13 cellular contexts compared by ENCODE assay signal in the genomic region with DNA sequence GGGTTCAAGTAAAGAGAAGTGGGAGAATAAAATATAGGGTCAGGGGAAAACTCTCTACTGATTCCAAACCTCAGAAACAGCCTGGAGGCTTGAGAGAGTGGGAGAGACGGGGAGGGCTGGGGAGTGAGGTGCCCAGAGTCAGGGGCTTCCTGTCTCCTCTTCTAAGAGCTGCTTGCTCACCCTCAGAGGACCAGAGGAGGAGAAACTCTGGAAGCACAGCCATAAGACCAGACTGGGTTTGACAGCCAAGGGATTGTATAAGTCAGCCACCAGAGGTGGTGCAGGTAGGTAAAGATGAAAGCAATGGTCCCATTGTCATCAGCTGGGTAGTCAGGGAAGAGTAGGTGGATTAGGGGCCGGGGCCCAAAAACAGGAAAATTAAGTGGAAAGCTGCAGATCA.
"Had no signal": no experiment of that assay in that cellular context is flagged by ENCODE, and none has a peak within 500 bp of the region (broad histone marks: within the 10 kb centered on the region; RNA-seq: fewer than 3 reads in every experiment).

No MANE protein-coding gene starts in this region.

- H3K27ac ChIP-seq: cardiac muscle cell, thyroid gland had no signal

- DNase-seq: activated effector memory CD4-positive, alpha-beta T cell treated with Interleukin-2 at 50 U/mL for 16 hours; activated naive CD4-positive, alpha-beta T cell treated with anti-CD3 and anti-CD28 coated beads for 36 hours; activated T-cell treated with anti-CD3 and anti-CD28 coated beads, Interleukin-2, amount 50 U/mL, for 72 hours; effector CD8-positive, alpha-beta T cell; left cardiac atrium; occipital lobe; stimulated activated CD4-positive, alpha-beta T cell treated with anti-CD3 and anti-CD28 coated beads, Interleukin-2, amount 100 ng/mL, for 48 hours; stimulated activated naive CD4-positive, alpha-beta T cell; T-helper 9 cell had no signal

- H3K9me3 ChIP-seq: mucosa of descending colon, thyroid gland had no signal

- H3K27me3 ChIP-seq: cardiac muscle cell, thyroid gland had no signal

- H3K36me3 ChIP-seq: cardiac muscle cell, thyroid gland had no signal

- ATAC-seq: activated T-cell treated with anti-CD3 and anti-CD28 coated beads, Interleukin-2, amount 50 U/mL, for 72 hours; mucosa of descending colon; WTC11 had no signal

- H3K4me3 ChIP-seq: cardiac muscle cell, mucosa of descending colon, thyroid gland had no signal
